Comparison of ENCODE assay signal across 17 cellular contexts in genomic region chr6:50362706-50363105, GRCh38.
"Had no signal": no experiment of that assay in that cellular context is flagged by ENCODE, and none has a peak within 500 bp of the region (broad histone marks: within the 10 kb centered on the region; RNA-seq: fewer than 3 reads in every experiment).

No MANE protein-coding gene starts in this region.

- H3K27ac ChIP-seq: epithelial cell of prostate, esophagus muscularis mucosa, right atrium auricular region, stomach, thoracic aorta, transverse colon had no signal

- H3K9me3 ChIP-seq: esophagus muscularis mucosa, right atrium auricular region, thoracic aorta, transverse colon had no signal

- ATAC-seq: left colon, left ventricle myocardium superior, natural killer cell had no signal

- H3K27me3 ChIP-seq: esophagus muscularis mucosa, right atrium auricular region, stomach, transverse colon had no signal

- FAIRE-seq: endometrium, kidney, small intestine had no signal

- H3K4me1 ChIP-seq: esophagus muscularis mucosa, right atrium auricular region, stomach, transverse colon had no signal

- H3K4me3 ChIP-seq: esophagus muscularis mucosa, right atrium auricular region, stomach, thoracic aorta, transverse colon had no signal

- H3K36me3 ChIP-seq: esophagus muscularis mucosa, right atrium auricular region, stomach, thoracic aorta, transverse colon had no signal

- DNase-seq: effector memory CD4-positive, alpha-beta T cell; immature natural killer cell; kidney; left colon; left ventricle myocardium superior; natural killer cell; small intestine; stimulated activated CD4-positive, alpha-beta T cell treated with anti-CD3 and anti-CD28 coated beads, Interleukin-12 subunit alpha, Interleukin-12 subunit beta, amount 100 ng/mL, for 4 hours; stimulated activated naive CD4-positive, alpha-beta T cell; stomach; substantia nigra; transverse colon had no signal
